In the genomic region with DNA sequence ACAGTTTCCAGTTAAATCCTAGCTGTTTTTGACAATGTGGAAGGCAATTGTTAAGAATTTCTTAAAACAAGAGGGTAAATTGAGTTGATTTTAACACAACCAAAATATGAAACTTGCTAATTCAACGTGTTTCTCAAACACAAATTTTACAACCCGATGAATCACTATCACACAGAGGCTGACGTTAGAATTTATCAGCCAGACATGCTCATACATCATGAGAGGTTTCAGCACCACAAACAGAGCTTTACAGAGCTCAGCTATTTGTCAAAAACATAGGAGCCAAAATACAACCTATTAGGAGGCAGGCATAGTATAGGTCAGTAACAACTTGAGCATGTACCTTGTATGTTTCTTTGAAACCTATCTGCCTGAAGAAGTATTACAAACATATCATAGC, we compare ENCODE assay signal across 2 cellular contexts.
TF ChIP-seq lines count a peak whose summit lies in the region.

No MANE protein-coding gene starts in this region.

TF ChIP-seq in HCT116, 20 proteins besides CTCF, POLR2A, EP300 and RAD21 (continued from another document):
- TF ChIP-seq, protein P1, sequence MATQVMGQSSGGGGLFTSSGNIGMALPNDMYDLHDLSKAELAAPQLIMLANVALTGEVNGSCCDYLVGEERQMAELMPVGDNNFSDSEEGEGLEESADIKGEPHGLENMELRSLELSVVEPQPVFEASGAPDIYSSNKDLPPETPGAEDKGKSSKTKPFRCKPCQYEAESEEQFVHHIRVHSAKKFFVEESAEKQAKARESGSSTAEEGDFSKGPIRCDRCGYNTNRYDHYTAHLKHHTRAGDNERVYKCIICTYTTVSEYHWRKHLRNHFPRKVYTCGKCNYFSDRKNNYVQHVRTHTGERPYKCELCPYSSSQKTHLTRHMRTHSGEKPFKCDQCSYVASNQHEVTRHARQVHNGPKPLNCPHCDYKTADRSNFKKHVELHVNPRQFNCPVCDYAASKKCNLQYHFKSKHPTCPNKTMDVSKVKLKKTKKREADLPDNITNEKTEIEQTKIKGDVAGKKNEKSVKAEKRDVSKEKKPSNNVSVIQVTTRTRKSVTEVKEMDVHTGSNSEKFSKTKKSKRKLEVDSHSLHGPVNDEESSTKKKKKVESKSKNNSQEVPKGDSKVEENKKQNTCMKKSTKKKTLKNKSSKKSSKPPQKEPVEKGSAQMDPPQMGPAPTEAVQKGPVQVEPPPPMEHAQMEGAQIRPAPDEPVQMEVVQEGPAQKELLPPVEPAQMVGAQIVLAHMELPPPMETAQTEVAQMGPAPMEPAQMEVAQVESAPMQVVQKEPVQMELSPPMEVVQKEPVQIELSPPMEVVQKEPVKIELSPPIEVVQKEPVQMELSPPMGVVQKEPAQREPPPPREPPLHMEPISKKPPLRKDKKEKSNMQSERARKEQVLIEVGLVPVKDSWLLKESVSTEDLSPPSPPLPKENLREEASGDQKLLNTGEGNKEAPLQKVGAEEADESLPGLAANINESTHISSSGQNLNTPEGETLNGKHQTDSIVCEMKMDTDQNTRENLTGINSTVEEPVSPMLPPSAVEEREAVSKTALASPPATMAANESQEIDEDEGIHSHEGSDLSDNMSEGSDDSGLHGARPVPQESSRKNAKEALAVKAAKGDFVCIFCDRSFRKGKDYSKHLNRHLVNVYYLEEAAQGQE (IDR thresholded peaks at IDR 0.05; ENCODE audit: low read depth): peak; percentile 14; the same call in 1 of the 2 replicates
- TF ChIP-seq SRF (IDR thresholded peaks at IDR 0.05; ENCODE audit: low read depth): no peak
- no peak for TF ChIP-seq CBX3 (IDR thresholded peaks at IDR 0.05; ENCODE audit: low read depth)
- no peak for TF ChIP-seq EZH2phosphoT487 (IDR thresholded peaks at IDR 0.05; ENCODE audit: borderline replicate concordance)
- no peak for TF ChIP-seq POLR2AphosphoS5 (IDR thresholded peaks at IDR 0.05; ENCODE audit: low read depth, low read length)
- TF ChIP-seq FOSL1 (IDR thresholded peaks at IDR 0.05; ENCODE audit: low read depth): no peak
TF ChIP-seq in HCT116: peak in this region for 1.

TF ChIP-seq in SK-N-SH, 30 proteins besides CTCF, POLR2A, EP300 and RAD21 (continued from another document):
- TF ChIP-seq, protein P2, sequence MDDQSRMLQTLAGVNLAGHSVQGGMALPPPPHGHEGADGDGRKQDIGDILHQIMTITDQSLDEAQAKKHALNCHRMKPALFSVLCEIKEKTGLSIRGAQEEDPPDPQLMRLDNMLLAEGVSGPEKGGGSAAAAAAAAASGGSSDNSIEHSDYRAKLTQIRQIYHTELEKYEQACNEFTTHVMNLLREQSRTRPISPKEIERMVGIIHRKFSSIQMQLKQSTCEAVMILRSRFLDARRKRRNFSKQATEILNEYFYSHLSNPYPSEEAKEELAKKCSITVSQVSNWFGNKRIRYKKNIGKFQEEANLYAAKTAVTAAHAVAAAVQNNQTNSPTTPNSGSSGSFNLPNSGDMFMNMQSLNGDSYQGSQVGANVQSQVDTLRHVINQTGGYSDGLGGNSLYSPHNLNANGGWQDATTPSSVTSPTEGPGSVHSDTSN (IDR thresholded peaks at IDR 0.05): peak; percentile 48
- TF ChIP-seq MXI1 (IDR thresholded peaks at IDR 0.05; ENCODE audit: low read depth, low read length) (no peak), ELF1 (IDR thresholded peaks at IDR 0.05) (no peak)
